21 cellular contexts compared by ENCODE assay signal in the genomic region with DNA sequence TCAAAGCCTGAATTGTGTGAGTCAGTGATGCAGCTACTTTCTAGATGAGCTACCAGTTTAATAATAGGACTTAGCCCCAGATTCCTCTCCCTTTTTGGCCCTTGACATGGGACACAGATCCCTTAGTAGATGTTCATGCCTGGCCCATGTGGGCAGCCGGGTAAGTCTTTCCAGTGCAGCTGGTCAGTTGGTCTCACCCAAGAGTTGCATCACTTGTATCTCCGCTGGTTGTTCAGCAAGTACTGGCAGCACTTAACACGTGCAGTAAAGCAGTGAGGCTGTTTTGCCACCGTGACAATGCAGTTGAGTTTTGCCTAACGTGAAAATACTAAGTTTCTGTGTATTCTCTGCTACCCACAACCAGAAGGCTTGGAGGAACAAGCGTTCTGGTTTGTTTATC. TPM values are rescaled to one million over a fixed set of nuclear protein-coding genes. Genes with fewer than 3 reads are reported as not detected.
DNase-seq lines count a peak whose midpoint lies in the region; ATAC-seq, FAIRE-seq and TF ChIP-seq lines count a peak whose summit lies in the region.
"Had no signal": no experiment of that assay in that cellular context is flagged by ENCODE, and none has a peak within 500 bp of the region (broad histone marks: within the 10 kb centered on the region; RNA-seq: fewer than 3 reads in every experiment).

No MANE protein-coding gene starts in this region.

- H2AFZ ChIP-seq in MM.1S (ENCODE audit: low read length): no peak overlapping the region

- FAIRE-seq in RCC 7860 (lab: Jason Lieb, UNC): no peak
- FAIRE-seq: endothelial cell of umbilical vein had no signal

- H3K27ac ChIP-seq in dorsolateral prefrontal cortex (no peak overlapping the region), MM.1S (ENCODE audit: low read length) (no peak overlapping the region)
- H3K27ac ChIP-seq: breast epithelium, heart right ventricle, neutrophil had no signal

- peaks cover 97% of the 10 kb centered on the region for H3K79me2 ChIP-seq in MM.1S (ENCODE audit: low read length)

- peaks cover 19% of the 10 kb centered on the region for H3K4me1 ChIP-seq in MM.1S (ENCODE audit: low read length)
- H3K4me1 ChIP-seq: breast epithelium had no signal

- H3K4me2 ChIP-seq in MM.1S (ENCODE audit: low read depth, low read length): no peak overlapping the region

- H3K4me3 ChIP-seq in dorsolateral prefrontal cortex: no peak overlapping the region
- H3K4me3 ChIP-seq in MM.1S (ENCODE audit: low read length): no peak overlapping the region
- H3K4me3 ChIP-seq: breast epithelium, heart right ventricle had no signal

- no peak for TF ChIP-seq CTCF in dorsolateral prefrontal cortex (IDR thresholded peaks at IDR 0.05 in 54 of 56, conservative IDR thresholded peaks at IDR 0.05 in 2 of 56; ENCODE audit: low read depth in 1 of 56, partially characterized antibody in 56 of 56)
- TF ChIP-seq CTCF in MM.1S (IDR thresholded peaks at IDR 0.05; ENCODE audit: low read length): no peak

- 0 out of 2 replicates have a peak, but pooled peaks cover 6% of the 10 kb centered on the region for H3F3A ChIP-seq in MM.1S (ENCODE audit: insufficient read depth, low read length)

- H3K9me3 ChIP-seq in MM.1S (replicated peaks; ENCODE audit: insufficient read depth, low read length): no peaks in the 10 kb centered on the region
- H3K9me3 ChIP-seq: breast epithelium, neutrophil had no signal

- no peak overlapping the region for H3K9ac ChIP-seq in MM.1S (ENCODE audit: low read length)

- no peaks in the 10 kb centered on the region for H3K36me3 ChIP-seq in MM.1S (replicated peaks; ENCODE audit: insufficient read depth, low read length)
- H3K36me3 ChIP-seq: breast epithelium had no signal

- no peaks in the 10 kb centered on the region for H3K27me3 ChIP-seq in dorsolateral prefrontal cortex
- no peaks in the 10 kb centered on the region for H3K27me3 ChIP-seq in MM.1S (replicated peaks; ENCODE audit: insufficient read depth, low read length)
- H3K27me3 ChIP-seq: breast epithelium, heart right ventricle, neutrophil had no signal

- H3K9me2 ChIP-seq in MM.1S (replicated peaks; ENCODE audit: insufficient read depth, low read length): no peaks in the 10 kb centered on the region

- no peaks in the 10 kb centered on the region for H4K20me1 ChIP-seq in MM.1S (ENCODE audit: insufficient read depth, low read length)

- DNase-seq in myocyte (ENCODE audit: low read depth) (peak; percentile 97), dorsolateral prefrontal cortex (no peak), MM.1S (no peak), RCC 7860 (ENCODE audit: low spot score) (no peak)
- no peak for DNase-seq in stimulated activated CD4-positive, alpha-beta T cell treated with anti-CD3 and anti-CD28 coated beads, Interleukin-2, amount 100 ng/mL, for 48 hours
- DNase-seq: activated CD4-positive, alpha-beta T cell treated with anti-CD3 and anti-CD28 coated beads, Interleukin-2, amount 10 ng/mL, durations not matched to agents 24 days and 14 days; activated gamma-delta T cell; DND-41; heart right ventricle; KBM-7; left ventricle myocardium superior; NCI-H1930; stimulated activated CD4-positive, alpha-beta T cell treated with anti-CD3 and anti-CD28 coated beads, Interleukin-15, amount 100 ng/mL, for 24 hours; SW 1271 had no signal

- intact Hi-C loops in dorsolateral prefrontal cortex (cut with DNase I): no loop called here

- ATAC-seq in GM18867 (IDR thresholded peaks at IDR 0.05; ENCODE audit: unreplicated experiment) (peak; percentile 18), GM21529 (IDR thresholded peaks at IDR 0.05; ENCODE audit: unreplicated experiment) (peak; percentile 18), HG03097 (IDR thresholded peaks at IDR 0.05; ENCODE audit: low FRiP score, unreplicated experiment) (peak; percentile 17)
- ATAC-seq: left ventricle myocardium superior; stimulated activated effector memory CD8-positive, alpha-beta T cell treated with anti-CD3 and anti-CD28 coated beads, Interleukin-12 subunit alpha, Interleukin-12 subunit beta, amount 100 ng/mL, for 72 hours had no signal

RNA-seq across cellular contexts. Expression of a gene that starts 50.1 kb away (rescaled TPM):
- total RNA-seq in myocyte (52.8 and 55.0 TPM in 2 replicates), dorsolateral prefrontal cortex (100 to 1,000 TPM; 147 to 344 (median 238) TPM)
- 31.5 TPM for polyA plus RNA-seq in myocyte (2012)
